ENCODE assay signal across 10 cellular contexts in the genomic region with DNA sequence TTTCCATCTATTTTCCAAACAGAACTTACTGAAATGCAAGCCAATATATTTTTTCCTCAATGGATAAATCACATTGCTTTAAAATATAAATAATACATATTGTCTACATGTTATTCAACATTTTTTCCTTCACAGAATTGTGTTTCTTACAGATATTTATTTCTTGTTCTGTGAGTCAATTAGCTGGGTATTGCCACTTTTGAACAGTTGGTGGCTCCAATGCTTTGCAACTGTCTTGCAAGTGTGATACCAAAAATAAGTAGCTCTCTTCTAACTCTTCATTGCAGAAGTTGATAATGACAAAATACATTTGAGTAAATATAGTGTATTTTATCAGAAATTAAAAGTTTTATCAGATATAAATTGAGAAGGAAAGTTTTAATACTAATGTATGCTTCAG. TPM values are rescaled to one million over a fixed set of nuclear protein-coding genes. Genes with fewer than 3 reads are reported as not detected.
DNase-seq lines count a peak whose midpoint lies in the region; ATAC-seq, FAIRE-seq and TF ChIP-seq lines count a peak whose summit lies in the region.
"Had no signal": no experiment of that assay in that cellular context is flagged by ENCODE, and none has a peak within 500 bp of the region (broad histone marks: within the 10 kb centered on the region; RNA-seq: fewer than 3 reads in every experiment).

No MANE protein-coding gene starts in this region.

- no peak overlapping the region for H3K4me3 ChIP-seq in AG10803 (ENCODE audit: low read length)

- H3K27me3 Mint-ChIP-seq in immature natural killer cell (ENCODE audit: low read depth in 3 of 3) (peaks cover 0 to 6% (median 3%) of the 10 kb centered on the region in 3 donors), glutamatergic neuron (ENCODE audit: unreplicated experiment) (no peaks in the 10 kb centered on the region)

- H3K27ac Mint-ChIP-seq in immature natural killer cell (no peak overlapping the region), glutamatergic neuron (ENCODE audit: unreplicated experiment) (no peak overlapping the region)
- H3K27ac Mint-ChIP-seq: activated T-cell treated with anti-CD3 and anti-CD28 coated beads, Interleukin-2, amount 50 U/mL, for 24 hours had no signal

- H3K9me3 Mint-ChIP-seq in immature natural killer cell (no peaks in the 10 kb centered on the region), glutamatergic neuron (ENCODE audit: unreplicated experiment) (no peaks in the 10 kb centered on the region)
- H3K9me3 Mint-ChIP-seq: activated T-cell treated with anti-CD3 and anti-CD28 coated beads, Interleukin-2, amount 50 U/mL, for 24 hours had no signal

- ATAC-seq in GM21723 (IDR thresholded peaks at IDR 0.05; ENCODE audit: unreplicated experiment) = peak; percentile 58
- peak; percentile 57; the same call in 2 of the 3 replicates for ATAC-seq in SK-N-SH treated with all-trans-retinoic acid at 6 μM for 48 hours
- ATAC-seq in HG03025 (IDR thresholded peaks at IDR 0.05; ENCODE audit: low FRiP score, unreplicated experiment) = no peak

- peak; percentile 33 for FAIRE-seq in islet of Langerhans (lab: Jason Lieb, UNC)
- FAIRE-seq: GM12892 had no signal

- no peak overlapping the region for H3K4me3 Mint-ChIP-seq in immature natural killer cell
- no peak overlapping the region for H3K4me3 Mint-ChIP-seq in glutamatergic neuron (ENCODE audit: unreplicated experiment)
- H3K4me3 Mint-ChIP-seq: activated T-cell treated with anti-CD3 and anti-CD28 coated beads, Interleukin-2, amount 50 U/mL, for 24 hours had no signal

- H3K4me1 Mint-ChIP-seq in immature natural killer cell (no peaks in the 10 kb centered on the region), glutamatergic neuron (ENCODE audit: low read depth, unreplicated experiment) (peaks cover 3% of the 10 kb centered on the region)

- DNase-seq in AG10803 (ENCODE audit: low read depth) = peak; percentile 5
- no peak for DNase-seq in NCI-H1930 (lab: John Stamatoyannopoulos, UW)
- no peak for DNase-seq in immature natural killer cell
- no peak for DNase-seq in glutamatergic neuron
- DNase-seq: activated T-cell treated with anti-CD3 and anti-CD28 coated beads, Interleukin-2, amount 50 U/mL, for 24 hours had no signal

- H3K36me3 Mint-ChIP-seq in immature natural killer cell (no peaks in the 10 kb centered on the region), glutamatergic neuron (ENCODE audit: unreplicated experiment) (no peaks in the 10 kb centered on the region)

- TF ChIP-seq CTCF in AG10803 (conservative IDR thresholded peaks at IDR 0.05; ENCODE audit: low read length) (peak; percentile 22; the same call in 1 of the 2 replicates), glutamatergic neuron (IDR thresholded peaks at IDR 0.05; ENCODE audit: partially characterized antibody, unreplicated experiment) (no peak)

TF ChIP-seq in SK-N-SH treated with all-trans-retinoic acid at 6 μM for 48 hours, 23 proteins besides CTCF, POLR2A, EP300 and RAD21:
- TF ChIP-seq RARB (CRISPR knock-in tag; IDR thresholded peaks at IDR 0.05) (no peak), ZNF8 (CRISPR knock-in tag; IDR thresholded peaks at IDR 0.05) (no peak), SNAI2 (CRISPR knock-in tag; IDR thresholded peaks at IDR 0.05) (no peak), GLIS3 (CRISPR knock-in tag; IDR thresholded peaks at IDR 0.05) (no peak), ZC3H10 (CRISPR knock-in tag; IDR thresholded peaks at IDR 0.05) (no peak), ISL1 (CRISPR knock-in tag; IDR thresholded peaks at IDR 0.05) (no peak), ZFP30 (CRISPR knock-in tag; IDR thresholded peaks at IDR 0.05) (no peak)
- TF ChIP-seq, protein P1, sequence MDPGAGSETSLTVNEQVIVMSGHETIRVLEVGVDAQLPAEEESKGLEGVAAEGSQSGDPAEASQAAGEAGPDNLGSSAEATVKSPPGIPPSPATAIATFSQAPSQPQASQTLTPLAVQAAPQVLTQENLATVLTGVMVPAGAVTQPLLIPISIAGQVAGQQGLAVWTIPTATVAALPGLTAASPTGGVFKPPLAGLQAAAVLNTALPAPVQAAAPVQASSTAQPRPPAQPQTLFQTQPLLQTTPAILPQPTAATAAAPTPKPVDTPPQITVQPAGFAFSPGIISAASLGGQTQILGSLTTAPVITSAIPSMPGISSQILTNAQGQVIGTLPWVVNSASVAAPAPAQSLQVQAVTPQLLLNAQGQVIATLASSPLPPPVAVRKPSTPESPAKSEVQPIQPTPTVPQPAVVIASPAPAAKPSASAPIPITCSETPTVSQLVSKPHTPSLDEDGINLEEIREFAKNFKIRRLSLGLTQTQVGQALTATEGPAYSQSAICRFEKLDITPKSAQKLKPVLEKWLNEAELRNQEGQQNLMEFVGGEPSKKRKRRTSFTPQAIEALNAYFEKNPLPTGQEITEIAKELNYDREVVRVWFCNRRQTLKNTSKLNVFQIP (CRISPR knock-in tag; IDR thresholded peaks at IDR 0.05; ENCODE audit: borderline replicate concordance, low read depth) = no peak
- TF ChIP-seq, protein P2, sequence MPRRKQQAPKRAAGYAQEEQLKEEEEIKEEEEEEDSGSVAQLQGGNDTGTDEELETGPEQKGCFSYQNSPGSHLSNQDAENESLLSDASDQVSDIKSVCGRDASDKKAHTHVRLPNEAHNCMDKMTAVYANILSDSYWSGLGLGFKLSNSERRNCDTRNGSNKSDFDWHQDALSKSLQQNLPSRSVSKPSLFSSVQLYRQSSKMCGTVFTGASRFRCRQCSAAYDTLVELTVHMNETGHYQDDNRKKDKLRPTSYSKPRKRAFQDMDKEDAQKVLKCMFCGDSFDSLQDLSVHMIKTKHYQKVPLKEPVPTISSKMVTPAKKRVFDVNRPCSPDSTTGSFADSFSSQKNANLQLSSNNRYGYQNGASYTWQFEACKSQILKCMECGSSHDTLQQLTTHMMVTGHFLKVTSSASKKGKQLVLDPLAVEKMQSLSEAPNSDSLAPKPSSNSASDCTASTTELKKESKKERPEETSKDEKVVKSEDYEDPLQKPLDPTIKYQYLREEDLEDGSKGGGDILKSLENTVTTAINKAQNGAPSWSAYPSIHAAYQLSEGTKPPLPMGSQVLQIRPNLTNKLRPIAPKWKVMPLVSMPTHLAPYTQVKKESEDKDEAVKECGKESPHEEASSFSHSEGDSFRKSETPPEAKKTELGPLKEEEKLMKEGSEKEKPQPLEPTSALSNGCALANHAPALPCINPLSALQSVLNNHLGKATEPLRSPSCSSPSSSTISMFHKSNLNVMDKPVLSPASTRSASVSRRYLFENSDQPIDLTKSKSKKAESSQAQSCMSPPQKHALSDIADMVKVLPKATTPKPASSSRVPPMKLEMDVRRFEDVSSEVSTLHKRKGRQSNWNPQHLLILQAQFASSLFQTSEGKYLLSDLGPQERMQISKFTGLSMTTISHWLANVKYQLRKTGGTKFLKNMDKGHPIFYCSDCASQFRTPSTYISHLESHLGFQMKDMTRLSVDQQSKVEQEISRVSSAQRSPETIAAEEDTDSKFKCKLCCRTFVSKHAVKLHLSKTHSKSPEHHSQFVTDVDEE (CRISPR knock-in tag; IDR thresholded peaks at IDR 0.05) = no peak
TF ChIP-seq in SK-N-SH treated with all-trans-retinoic acid at 6 μM for 48 hours: peak in this region for 0.

RNA-seq across cellular contexts. Expression of a gene that starts 17.1 kb away (rescaled TPM):
- polyA plus RNA-seq in immature natural killer cell = under 1 TPM in 1 of 3 donors, not detected in 2; 0.58 TPM
- 10.2 TPM for total RNA-seq in glutamatergic neuron (ENCODE audit: unreplicated experiment)

RNA-seq across cellular contexts. Expression of a gene that starts 33.9 kb away (rescaled TPM):
- polyA plus RNA-seq in immature natural killer cell = under 1 TPM; 0.12 to 0.68 (median 0.26) TPM
- total RNA-seq in glutamatergic neuron (ENCODE audit: unreplicated experiment) = 14.5 TPM
